Comparison of ENCODE assay signal across 8 cellular contexts in the genomic region with DNA sequence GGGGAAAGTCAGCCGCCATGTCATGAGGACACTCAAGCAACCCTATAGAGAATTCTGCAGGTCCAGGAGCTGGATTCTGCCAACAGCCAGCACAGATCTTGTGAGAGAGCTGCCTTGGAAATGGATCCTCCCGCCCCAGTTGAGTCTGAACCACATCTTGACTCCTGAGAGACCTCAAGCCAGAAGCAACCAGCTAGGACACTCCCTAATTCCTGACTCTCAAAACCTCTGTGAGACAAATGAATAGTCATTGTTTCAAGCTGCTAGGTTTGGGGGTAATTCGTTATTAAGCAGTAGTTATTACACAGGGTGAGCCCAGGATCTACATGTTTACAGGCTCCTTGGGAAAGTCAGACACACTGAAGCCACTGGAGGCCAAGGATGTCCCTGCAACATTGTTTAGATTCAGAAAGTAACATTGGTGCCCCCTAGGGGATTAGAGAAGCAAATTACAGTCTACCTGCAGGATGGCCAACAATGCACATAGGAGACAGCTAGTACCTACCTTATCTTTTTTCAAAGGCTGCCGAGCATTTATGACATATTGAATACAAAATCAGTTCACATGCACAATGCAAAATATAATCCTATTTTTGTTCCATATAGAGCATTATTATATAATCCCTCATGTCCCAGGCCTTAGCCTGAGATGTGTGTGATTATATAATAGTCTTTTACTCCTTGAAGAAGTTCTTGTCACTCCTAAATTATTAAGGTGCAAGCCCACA. TPM values are rescaled to one million over a fixed set of nuclear protein-coding genes. Genes with fewer than 3 reads are reported as not detected.
A peak's percentile ranks its signal among the peaks of the same experiment; 100 is the strongest.
DNase-seq lines count a peak whose midpoint lies in the region; ATAC-seq, FAIRE-seq and TF ChIP-seq lines count a peak whose summit lies in the region.

No MANE protein-coding gene starts in this region.

- H3K79me2 ChIP-seq in SK-N-SH (ENCODE audit: insufficient read depth) = no peaks in the 10 kb centered on the region

- no peaks in the 10 kb centered on the region for H3K9me3 ChIP-seq in SK-N-SH

- no peaks in the 10 kb centered on the region for H3K36me3 ChIP-seq in SK-N-SH (replicated peaks in 1 of 2; ENCODE audit: control insufficient read depth in 1 of 2, insufficient read depth in 2 of 2, low read length in 1 of 2)

- no peaks in the 10 kb centered on the region for H3F3A ChIP-seq in SK-N-SH (replicated peaks; ENCODE audit: insufficient read depth)

- H3K9ac ChIP-seq in SK-N-SH = no peak overlapping the region

- TF ChIP-seq POLR2A in GM12891 (IDR thresholded peaks at IDR 0.05; ENCODE audit: low read depth, low read length) = no peak

- WGBS in SK-N-SH (ENCODE audit: low lambda C conversion rate) = 28% methylated on average over 4 of the region's 4 CpGs

- no peaks in the 10 kb centered on the region for H3K9me3 Mint-ChIP-seq in nephron progenitor cell

- DNase-seq in AG09309 (ENCODE audit: low read depth) (peak; percentile 28), GM12891 (ENCODE audit: insufficient read length, low spot score) (peak; percentile 46), MV-4-11 (lab: John Stamatoyannopoulos, UW) (peak; percentile 66), SK-N-SH (peak; percentile 68), fibroblast of mammary gland (ENCODE audit: low read depth) (peak; percentile 57), nephron progenitor cell (peak; percentile 34)

- H3K4me2 ChIP-seq in SK-N-SH = no peak overlapping the region

- H3K4me1 ChIP-seq in SK-N-SH (ENCODE audit: control insufficient read depth in 1 of 2, insufficient read depth in 2 of 2, low read depth in 1 of 2, low read length in 1 of 2) = peaks cover 0 to 14% of the 10 kb centered on the region in 2 experiments; a peak in 2 of 4 replicates

- TF ChIP-seq RAD21 in SK-N-SH (IDR thresholded peaks at IDR 0.05; ENCODE audit: low read length) = peak; percentile 93

- no peak overlapping the region for H3K27ac Mint-ChIP-seq in nephron progenitor cell

- H3K27me3 Mint-ChIP-seq in nephron progenitor cell (ENCODE audit: low read depth, poor library complexity) = peaks cover 9% of the 10 kb centered on the region

- no peaks in the 10 kb centered on the region for H3K9me2 ChIP-seq in SK-N-SH

- POLR2A ChIA-PET in SK-N-SH (lab: Yijun Ruan, JAX) = interaction anchor here (0.6 kb wide), 1 partner anchor 614 kb away, joined by 3 read pairs; no protein-coding TSS in a partner anchor

- no peaks in the 10 kb centered on the region for H3K36me3 Mint-ChIP-seq in nephron progenitor cell (ENCODE audit: low read depth)

- no peak overlapping the region for H2AFZ ChIP-seq in SK-N-SH (ENCODE audit: low read depth)

- H3K4me3 Mint-ChIP-seq in nephron progenitor cell = no peak overlapping the region

- CTCF ChIA-PET in SK-N-SH (lab: Yijun Ruan, JAX) = interaction anchor here (0.7 to 4.0 kb wide), 68 partner anchors 9 to 539 kb away, joined by 3 to 41 read pairs (median 5); a partner anchor contains a TSS

- no peaks in the 10 kb centered on the region for H3K27me3 ChIP-seq in SK-N-SH (ENCODE audit: insufficient read depth)

- no peak for TF ChIP-seq EP300 in SK-N-SH (IDR thresholded peaks at IDR 0.05; ENCODE audit: borderline replicate concordance in 1 of 2, low read depth in 1 of 2, low read length in 1 of 2)

- peak; percentile 73 for TF ChIP-seq CTCF in AG09309 (IDR thresholded peaks at IDR 0.05; ENCODE audit: control insufficient read depth, insufficient read depth, low read depth, low read length, missing control alignments)
- peak; percentile 66 for TF ChIP-seq CTCF in SK-N-SH (IDR thresholded peaks at IDR 0.05)
- peak; percentile 77 for TF ChIP-seq CTCF in fibroblast of mammary gland (conservative IDR thresholded peaks at IDR 0.05; ENCODE audit: control insufficient read depth, insufficient read depth, low read depth, low read length)
- TF ChIP-seq CTCF in nephron progenitor cell (IDR thresholded peaks at IDR 0.05) = peak; percentile 73

- no peaks in the 10 kb centered on the region for H4K20me1 ChIP-seq in SK-N-SH (ENCODE audit: insufficient read depth)

- FAIRE-seq in GM12891 (lab: Jason Lieb, UNC) = peak; percentile 91

- no peak overlapping the region for H3K4me3 ChIP-seq in AG09309 (ENCODE audit: control insufficient read depth, low read depth, low read length)
- H3K4me3 ChIP-seq in SK-N-SH (ENCODE audit: low read depth in 2 of 2, low read length in 1 of 2) = no peak overlapping the region
- no peak overlapping the region for H3K4me3 ChIP-seq in fibroblast of mammary gland (ENCODE audit: control insufficient read depth, low read depth, low read length)

- H3K4me1 Mint-ChIP-seq in nephron progenitor cell = peaks cover 19% of the 10 kb centered on the region

- ATAC-seq in GM19324 (IDR thresholded peaks at IDR 0.05; ENCODE audit: low FRiP score, unreplicated experiment) = no peak
- ATAC-seq in HG02678 (IDR thresholded peaks at IDR 0.05; ENCODE audit: unreplicated experiment) = no peak

- peak overlapping the region in 1 of 2 experiments; percentile 90; a peak in 2 of 4 replicates for H3K27ac ChIP-seq in SK-N-SH (ENCODE audit: low read depth in 2 of 2, low read length in 1 of 2)

TF ChIP-seq in GM12891, 5 proteins besides CTCF, POLR2A, EP300 and RAD21:
- TF ChIP-seq PAX5 (IDR thresholded peaks at IDR 0.05; ENCODE audit: insufficient read depth, low read length, severe bottlenecking) (no peak), SPI1 (IDR thresholded peaks at IDR 0.05; ENCODE audit: low read depth, low read length) (no peak), POU2F2 (IDR thresholded peaks at IDR 0.05; ENCODE audit: low read depth, low read length) (no peak), TAF1 (IDR thresholded peaks at IDR 0.05; ENCODE audit: low read depth, low read length) (no peak), POLR2AphosphoS5 (IDR thresholded peaks at IDR 0.05; ENCODE audit: low read depth, low read length) (no peak)

TF ChIP-seq in SK-N-SH, 30 proteins besides CTCF, POLR2A, EP300 and RAD21:
- TF ChIP-seq TCF12 (IDR thresholded peaks at IDR 0.05) = no peak
- TF ChIP-seq RCOR1 (IDR thresholded peaks at IDR 0.05; ENCODE audit: low read length) = 0 out of 2 replicates have a peak, but pooled peaks have one; percentile 12
- TF ChIP-seq SMC3 (IDR thresholded peaks at IDR 0.05; ENCODE audit: low read depth, low read length) = peak; percentile 77
- TF ChIP-seq, protein P1, sequence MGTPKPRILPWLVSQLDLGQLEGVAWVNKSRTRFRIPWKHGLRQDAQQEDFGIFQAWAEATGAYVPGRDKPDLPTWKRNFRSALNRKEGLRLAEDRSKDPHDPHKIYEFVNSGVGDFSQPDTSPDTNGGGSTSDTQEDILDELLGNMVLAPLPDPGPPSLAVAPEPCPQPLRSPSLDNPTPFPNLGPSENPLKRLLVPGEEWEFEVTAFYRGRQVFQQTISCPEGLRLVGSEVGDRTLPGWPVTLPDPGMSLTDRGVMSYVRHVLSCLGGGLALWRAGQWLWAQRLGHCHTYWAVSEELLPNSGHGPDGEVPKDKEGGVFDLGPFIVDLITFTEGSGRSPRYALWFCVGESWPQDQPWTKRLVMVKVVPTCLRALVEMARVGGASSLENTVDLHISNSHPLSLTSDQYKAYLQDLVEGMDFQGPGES (IDR thresholded peaks at IDR 0.05; ENCODE audit: low read depth, low read length) = no peak

RNA-seq across cellular contexts. Expression of a gene that starts 57.9 kb away (rescaled TPM):
- 2.8 TPM for polyA plus RNA-seq in GM12891 (2012; ENCODE audit: low read depth, missing spikeins)
- polyA plus RNA-seq in SK-N-SH (2012; rRNA removed) = 1.0 and 1.2 TPM in 2 replicates
- 1.2 and 1.4 TPM in 2 replicates for polyA plus RNA-seq in SK-N-SH (2012; cell fraction: cytosol; rRNA removed)
- 1.3 and 1.8 TPM in 2 replicates for polyA plus RNA-seq in SK-N-SH (2012; cell fraction: nucleus; rRNA removed)
